Comparison of ENCODE assay signal across 6 cellular contexts in genomic region chr9:125399666-125400065, GRCh38.
"Had no signal": no experiment of that assay in that cellular context is flagged by ENCODE, and none has a peak within 500 bp of the region (broad histone marks: within the 10 kb centered on the region; RNA-seq: fewer than 3 reads in every experiment).

No MANE protein-coding gene starts in this region.

- H3K9ac ChIP-seq: GM23248 had no signal

- H3K4me3 ChIP-seq: GM23248 had no signal

- H2AFZ ChIP-seq: GM23248 had no signal

- FAIRE-seq: H1, H54, HTR-8/SVneo had no signal

- H3K27ac ChIP-seq: GM23248 had no signal

- DNase-seq: GM23248, HCEC 1CT, KG1 had no signal
